6 cellular contexts compared by ENCODE assay signal in genomic region chr11:65569164-65569972, GRCh38. TPM values are rescaled to one million over a fixed set of nuclear protein-coding genes. Genes with fewer than 3 reads are reported as not detected.
A peak's percentile ranks its signal among the peaks of the same experiment; 100 is the strongest.
DNase-seq lines count a peak whose midpoint lies in the region; ATAC-seq and TF ChIP-seq lines count a peak whose summit lies in the region.

No MANE protein-coding gene starts in this region.

- TF ChIP-seq POLR2A in transverse colon (IDR thresholded peaks at IDR 0.05): no peak

- H3K4me1 ChIP-seq in PC-3 (ENCODE audit: insufficient read depth, low read length): peaks cover 48% of the 10 kb centered on the region
- peaks cover 29 to 55% (median 41%) of the 10 kb centered on the region in 4 donors for H3K4me1 ChIP-seq in transverse colon

- in situ Hi-C loops in transverse colon (cut with MboI; ENCODE audit: low pct_ligation_motif_present in 1 of 4, low pct_unique_long_range_greater_than_20kb in 1 of 4, low sequenced_read_pairs in 3 of 4): no loop called here

- DNase-seq in PC-3 (no peak), left cardiac atrium (no peak), transverse colon (no peak), GM19240 (ENCODE audit: insufficient read length, low spot score) (no peak), middle frontal gyrus (ENCODE audit: extremely low spot score, low spot score) (no peak)

- H3K27me3 ChIP-seq in PC-3 (ENCODE audit: low read length) (no peaks in the 10 kb centered on the region), transverse colon (no peaks in the 10 kb centered on the region)

- POLR2A ChIA-PET in PC-3 (lab: Charles Lee; ENCODE audit: unreplicated experiment): interaction anchor here (0.6 to 1.1 kb wide), 3 partner anchors 78 to 149 kb away, joined by 3 to 8 read pairs (median 3); no protein-coding TSS in a partner anchor

- TF ChIP-seq CTCF in PC-3 (conservative IDR thresholded peaks at IDR 0.05; ENCODE audit: low read depth, low read length): no peak
- no peak for TF ChIP-seq CTCF in transverse colon (IDR thresholded peaks at IDR 0.05)

- peak overlapping the region; percentile 93 for H3K9ac ChIP-seq in PC-3 (ENCODE audit: low read length)

- 3 to 20% methylated on average over 8 to 28 of the region's 28 CpGs for WGBS in transverse colon (ENCODE audit: low coverage in 1 of 2), 2 donors

- CTCF ChIA-PET in PC-3 (lab: Charles Lee): interaction anchor here (3.2 kb wide), 1 partner anchor 28 kb away, joined by 25 read pairs; no protein-coding TSS in a partner anchor

- H3K27ac ChIP-seq in PC-3 (ENCODE audit: low read length) (peak overlapping the region; percentile 86), transverse colon (peak overlapping the region; percentile 96 to 98 (median 96))

- BruUV-seq in PC-3 (replicated peaks; lab: Mats Ljungman, UMichigan): TSS peak; percentile 78

- no peaks in the 10 kb centered on the region for H3K36me3 ChIP-seq in PC-3 (ENCODE audit: low read depth, low read length)
- H3K36me3 ChIP-seq in transverse colon: no peaks in the 10 kb centered on the region

- peaks cover 50% of the 10 kb centered on the region for H3K79me2 ChIP-seq in PC-3 (ENCODE audit: low read length)

- H2AFZ ChIP-seq in PC-3 (ENCODE audit: low read length): peak overlapping the region; percentile 80

- H4K20me1 ChIP-seq in PC-3 (ENCODE audit: low read length): no peaks in the 10 kb centered on the region

- peak; percentile 5 for ATAC-seq in GM18907 (IDR thresholded peaks at IDR 0.05; ENCODE audit: unreplicated experiment)
- peak; percentile 9 for ATAC-seq in PC-3
- peak; percentile 16 to 21 for ATAC-seq in left cardiac atrium

- H3K4me3 ChIP-seq in PC-3 (ENCODE audit: low read length): peak overlapping the region; percentile 97
- H3K4me3 ChIP-seq in transverse colon: peak overlapping the region; percentile 37 to 72 (median 58)

- TF ChIP-seq EP300 in transverse colon (IDR thresholded peaks at IDR 0.05; ENCODE audit: low read depth): no peak

- no peaks in the 10 kb centered on the region for H3K9me2 ChIP-seq in PC-3 (replicated peaks; ENCODE audit: low read length)

- H3K9me3 ChIP-seq in PC-3 (ENCODE audit: low read length) (no peaks in the 10 kb centered on the region), transverse colon (no peaks in the 10 kb centered on the region)

- peaks cover 4% of the 10 kb centered on the region for H3F3A ChIP-seq in PC-3 (ENCODE audit: low read length, unreplicated experiment)

- intact Hi-C loops in PC-3 (cut with micrococcal nuclease) (no loop called here), left cardiac atrium (cut with DNase I) (no loop called here), transverse colon (cut with DNase I; ENCODE audit: low total_unique reads) (no loop called here)

- peak overlapping the region; percentile 93 for H3K4me2 ChIP-seq in PC-3 (ENCODE audit: low read length)

RNA-seq across cellular contexts. Expression of gene ZNRD2, which starts 0.9 kb away (rescaled TPM):
- total RNA-seq in PC-3 (2014; rRNA removed): 126 and 206 TPM in 2 replicates
- total RNA-seq in left cardiac atrium: 10 to 100 TPM; 24.6 to 35.0 TPM
- 10 to 100 TPM in 3 of 4 donors, 1 to 10 TPM in 1; 6.4 to 38.4 (median 27.9) TPM for total RNA-seq in transverse colon

RNA-seq across cellular contexts. Expression of gene FAM89B, which starts 3.0 kb away (rescaled TPM):
- total RNA-seq in PC-3 (2014; rRNA removed) (76.3 and 87.7 TPM in 2 replicates), left cardiac atrium (10 to 100 TPM; 33.5 to 34.5 TPM), transverse colon (100 to 1,000 TPM in 1 of 4 donors, 10 to 100 TPM in 3; 25.2 to 254 (median 51.6) TPM)

RNA-seq across cellular contexts. Expression of gene EHBP1L1, which starts 6.5 kb away (rescaled TPM):
- 126 and 200 TPM in 2 replicates for total RNA-seq in PC-3 (2014; rRNA removed)
- total RNA-seq in left cardiac atrium: 10 to 100 TPM; 53.4 to 61.0 TPM
- 100 to 1,000 TPM in 2 of 4 donors, 10 to 100 TPM in 2; 90.2 to 215 (median 106) TPM for total RNA-seq in transverse colon

RNA-seq across cellular contexts. Expression of gene LTBP3, which starts 11.2 kb away (rescaled TPM):
- total RNA-seq in PC-3 (2014; rRNA removed) (197 and 233 TPM in 2 replicates), left cardiac atrium (10 to 100 TPM; 85.6 to 96.2 TPM), transverse colon (100 to 1,000 TPM in 2 of 4 donors, 10 to 100 TPM in 2; 48.7 to 467 (median 140) TPM)

RNA-seq across cellular contexts. Expression of gene KCNK7, which starts 26.2 kb away (rescaled TPM):
- total RNA-seq in PC-3 (2014; rRNA removed) (0.58 and 0.69 TPM in 2 replicates), left cardiac atrium (under 1 TPM; 0.31 to 0.53 TPM), transverse colon (1 to 10 TPM in 1 of 4 donors, under 1 TPM in 1, not detected in 2; 0.27 to 1.6 TPM)
